ENCODE assay signal across 18 cellular contexts in genomic region chr14:100296106-100296651, GRCh38. TPM values are rescaled to one million over a fixed set of nuclear protein-coding genes. Genes with fewer than 3 reads are reported as not detected.
A peak's percentile ranks its signal among the peaks of the same experiment; 100 is the strongest.
DNase-seq lines count a peak whose midpoint lies in the region; FAIRE-seq and TF ChIP-seq lines count a peak whose summit lies in the region.
"Had no signal": no experiment of that assay in that cellular context is flagged by ENCODE, and none has a peak within 500 bp of the region (broad histone marks: within the 10 kb centered on the region; RNA-seq: fewer than 3 reads in every experiment).

No MANE protein-coding gene starts in this region.

- no peak for FAIRE-seq in kidney (lab: Jason Lieb, UNC)

- intact Hi-C loops in kidney (cut with DNase I) (no loop called here), stomach (cut with DNase I; ENCODE audit: low total_unique reads) (no loop called here)

- no peak overlapping the region for H3K9ac ChIP-seq in kidney (ENCODE audit: low read length in 2 of 2)

- H3K27ac ChIP-seq in kidney (ENCODE audit: low read depth in 2 of 2, low read length in 2 of 2) (peak overlapping the region in 1 of 2 donors; percentile 16), stomach (peak overlapping the region in 3 of 5 donors; percentile 4 to 81 (median 60)), SJCRH30 (no peak overlapping the region)
- H3K27ac ChIP-seq: 22Rv1 had no signal

- peaks cover 14 to 28% of the 10 kb centered on the region in 2 donors for H3K4me1 ChIP-seq in kidney (ENCODE audit: control insufficient read depth in 1 of 2, insufficient read depth in 1 of 2, low read depth in 1 of 2, low read length in 2 of 2)
- peaks cover 16 to 52% (median 29%) of the 10 kb centered on the region in 4 donors for H3K4me1 ChIP-seq in stomach
- H3K4me1 ChIP-seq in SJCRH30, result peaks cover 6% of the 10 kb centered on the region; the same call in 1 of the 2 replicates

- TF ChIP-seq CTCF in kidney (IDR thresholded peaks at IDR 0.05; ENCODE audit: borderline replicate concordance, extremely low read depth, insufficient read depth) (no peak), stomach (IDR thresholded peaks at IDR 0.05) (no peak)

- H3K9me3 ChIP-seq in kidney (ENCODE audit: control insufficient read depth in 1 of 2, low read length in 2 of 2) (no peaks in the 10 kb centered on the region), stomach (no peaks in the 10 kb centered on the region), SJCRH30 (replicated peaks) (no peaks in the 10 kb centered on the region)

- TF ChIP-seq POLR2A in stomach (IDR thresholded peaks at IDR 0.05), result no peak

- WGBS in stomach, 5 donors, result 79 to 89% (median 86%) methylated on average over 9 of the region's 9 CpGs

- no peak for TF ChIP-seq EP300 in stomach (IDR thresholded peaks at IDR 0.05)

- peaks cover 0 to 6% of the 10 kb centered on the region in 2 donors for H3K36me3 ChIP-seq in kidney (ENCODE audit: control insufficient read depth in 1 of 2, insufficient read depth in 2 of 2, low read length in 2 of 2)
- H3K36me3 ChIP-seq in stomach, result peaks cover 12 to 31% (median 25%) of the 10 kb centered on the region in 4 donors
- peaks cover 18% of the 10 kb centered on the region for H3K36me3 ChIP-seq in SJCRH30

- H3K27me3 ChIP-seq in stomach, result no peaks in the 10 kb centered on the region
- H3K27me3 ChIP-seq in SJCRH30, result no peaks in the 10 kb centered on the region

- DNase-seq in SIG-M5 treated with dmso at 0.1 percent for 504 hours (lab: John Stamatoyannopoulos, UW; ENCODE audit: unreplicated experiment) (peak; percentile 60), SIG-M5 (lab: John Stamatoyannopoulos, UW) (no peak), NOMO-1 (lab: John Stamatoyannopoulos, UW; ENCODE audit: unreplicated experiment in 2 of 2) (peak; percentile 70 to 82), kidney (peak; percentile 28), stomach (no peak), SJCRH30 (no peak), DMS153 treated with DMSO at 0.1 percent for 48 hours (lab: John Stamatoyannopoulos, UW; ENCODE audit: unreplicated experiment) (no peak)
- DNase-seq in activated CD4-positive, CD25-positive, alpha-beta regulatory T cell (lab: John Stamatoyannopoulos, UW), result no peak
- DNase-seq: activated CD4-positive, alpha-beta T cell treated with anti-CD3 and anti-CD28 coated beads, Interleukin-2, amount 50 U/mL, for 1 hour; GDM1; NCI-H1436; NCI-H524 treated with DMSO at 0.1 percent for 48 hours; stimulated activated naive CD4-positive, alpha-beta T cell treated with Interleukin-2 at 50 U/mL for 16 hours; T-helper 17 cell had no signal

- H3K4me3 ChIP-seq in kidney (ENCODE audit: low read length in 2 of 2), result no peak overlapping the region
- no peak overlapping the region for H3K4me3 ChIP-seq in stomach
- H3K4me3 ChIP-seq in SJCRH30, result no peak overlapping the region

RNA-seq across cellular contexts. Expression of gene SLC25A29, which starts 10.1 kb away (rescaled TPM):
- total RNA-seq in kidney (152 TPM), stomach (100 to 1,000 TPM in 2 of 5 donors, 10 to 100 TPM in 3; 25.7 to 174 (median 30.1) TPM)
- polyA plus RNA-seq in kidney (ENCODE audit: insufficient read depth, low read depth, low replicate concordance) (88.5 TPM), stomach (10 to 100 TPM in 2 of 3 donors, 1 to 10 TPM in 1; 9.0 to 58.3 (median 26.2) TPM)
- total RNA-seq in SJCRH30 (2014; rRNA removed; shearing (Covaris generic)), result 55.2 and 57.1 TPM in 2 replicates

RNA-seq across cellular contexts. Expression of gene SLC25A47, which starts 27.0 kb away (rescaled TPM):
- not detected for total RNA-seq in kidney
- polyA plus RNA-seq in kidney (ENCODE audit: insufficient read depth, low read depth, low replicate concordance), result 1.0 TPM
- under 1 TPM in 1 of 5 donors, not detected in 4; 0.73 TPM for total RNA-seq in stomach
- polyA plus RNA-seq in stomach, result not detected
- total RNA-seq in SJCRH30 (2014; rRNA removed; shearing (Covaris generic)), result 0.08 TPM in 1 of 2 replicates, not detected in the other
- total RNA-seq: activated T-helper 1 cell treated with anti-CD3 and anti-CD28 coated beads, Interleukin-12 subunit alpha, Interleukin-12 subunit beta, Interleukin-2, Interleukin-4 antibody, amounts not matched to agents 30 ng/mL and 10 ng/mL and 1 ng/mL, durations not matched to agents 14 hours and 24 hours and 36 hours; H4; renal cortical epithelial cell; T-helper 17 cell had no signal

RNA-seq across cellular contexts. Expression of gene YY1, which starts 57.2 kb away (rescaled TPM):
- total RNA-seq in kidney, result 60.4 TPM
- polyA plus RNA-seq in kidney (ENCODE audit: insufficient read depth, low read depth, low replicate concordance), result 34.2 TPM
- 10 to 100 TPM; 33.0 to 68.1 (median 57.8) TPM for total RNA-seq in stomach
- polyA plus RNA-seq in stomach, result 10 to 100 TPM; 23.0 to 27.0 (median 26.3) TPM
- total RNA-seq in SJCRH30 (2014; rRNA removed; shearing (Covaris generic)), result 58.6 and 60.9 TPM in 2 replicates

Comparison
In these comparisons a context has a peak if more than half of its experiments do, and no peak if none do; other contexts are left out.
1. DNase-seq: peak in SIG-M5 treated with dmso at 0.1 percent for 504 hours (single experiment), NOMO-1 (2 of 2) and kidney (single experiment); none in SIG-M5 (single experiment), stomach (single experiment), SJCRH30 (0 of 2), activated CD4-positive, CD25-positive, alpha-beta regulatory T cell (0 of 4) and DMS153 treated with DMSO at 0.1 percent for 48 hours (single experiment).